ENCODE assay signal across 18 cellular contexts in the genomic region with DNA sequence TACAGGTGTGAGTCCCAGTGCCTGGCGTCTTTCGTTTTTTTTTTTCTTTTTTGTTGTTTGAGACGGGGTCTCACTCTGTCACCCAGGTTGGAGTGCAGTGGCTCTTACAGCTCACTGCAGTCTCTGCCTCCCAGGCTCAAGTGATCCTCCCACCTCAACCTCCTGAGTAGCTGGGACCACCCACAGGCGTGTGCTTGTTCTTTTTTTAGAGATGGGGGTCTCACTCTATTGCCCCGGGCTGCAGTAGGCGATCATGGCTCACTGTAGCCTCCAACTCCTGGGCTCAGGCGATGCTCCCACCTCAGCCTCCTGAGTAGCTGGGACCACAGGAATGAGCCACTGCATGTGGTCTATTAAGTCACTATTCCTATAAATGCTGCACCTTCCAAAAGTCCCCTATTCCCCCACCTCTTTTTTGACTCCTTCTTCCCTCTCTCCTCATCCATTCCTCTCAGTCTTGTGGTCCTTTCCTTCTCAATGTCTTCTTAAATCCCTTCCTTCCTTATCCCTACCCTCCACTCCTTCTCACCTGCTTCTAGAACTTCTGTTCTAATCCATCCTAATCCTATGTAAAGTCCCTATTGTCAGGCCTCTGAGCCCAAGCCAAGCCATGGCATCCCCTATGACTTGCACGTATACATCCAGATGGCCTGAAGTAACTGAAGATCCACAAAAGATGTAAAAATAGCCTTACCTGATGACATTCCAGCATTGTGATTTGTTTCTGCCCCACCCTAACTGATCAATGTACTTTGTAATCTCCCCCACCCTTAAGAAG. TPM values are rescaled to one million over a fixed set of nuclear protein-coding genes. Genes with fewer than 3 reads are reported as not detected.
DNase-seq lines count a peak whose midpoint lies in the region; ATAC-seq and TF ChIP-seq lines count a peak whose summit lies in the region.
"Had no signal": no experiment of that assay in that cellular context is flagged by ENCODE, and none has a peak within 500 bp of the region (broad histone marks: within the 10 kb centered on the region; RNA-seq: fewer than 3 reads in every experiment).

No MANE protein-coding gene starts in this region.

- POLR2A ChIA-PET in activated CD4-positive, alpha-beta memory T cell treated with anti-CD3 and anti-CD28 coated beads, Interleukin-2, amount 10 ng/mL, durations not matched to agents 7 days and 5 days (lab: Charles Lee) = interaction anchor here (1.2 to 5.4 kb wide), 3 partner anchors 8 to 18 kb away, joined by 4 to 81 read pairs (median 27); partner anchors contain the start of genes GGA3, MIF4GD and MRPS7

- no peaks in the 10 kb centered on the region for H3K9me3 Mint-ChIP-seq in stimulated activated naive CD8-positive, alpha-beta T cell treated with anti-CD3 and anti-CD28 coated beads, Interleukin-15, Interleukin-2, amounts not matched to agents 100 ng/mL and 50 ng/mL, for 24 hours
- H3K9me3 Mint-ChIP-seq in activated CD4-positive, alpha-beta memory T cell treated with anti-CD3 and anti-CD28 coated beads, Interleukin-2, amount 10 ng/mL, durations not matched to agents 7 days and 5 days = no peaks in the 10 kb centered on the region
- H3K9me3 Mint-ChIP-seq: neural crest cell had no signal

- no peak for TF ChIP-seq POLR2A in esophagus squamous epithelium (IDR thresholded peaks at IDR 0.05)
- TF ChIP-seq POLR2A in ovary (IDR thresholded peaks at IDR 0.05) = no peak

- H3K9me3 ChIP-seq in esophagus squamous epithelium (no peaks in the 10 kb centered on the region), ovary (no peaks in the 10 kb centered on the region)
- H3K9me3 ChIP-seq: body of pancreas, heart left ventricle, right atrium auricular region, suprapubic skin had no signal

- H3K27ac Mint-ChIP-seq in stimulated activated naive CD8-positive, alpha-beta T cell treated with anti-CD3 and anti-CD28 coated beads, Interleukin-15, Interleukin-2, amounts not matched to agents 100 ng/mL and 50 ng/mL, for 24 hours = peak overlapping the region; percentile 83
- H3K27ac Mint-ChIP-seq in activated CD4-positive, alpha-beta memory T cell treated with anti-CD3 and anti-CD28 coated beads, Interleukin-2, amount 10 ng/mL, durations not matched to agents 7 days and 5 days = peak overlapping the region; percentile 32

- no peaks in the 10 kb centered on the region for H3K27me3 ChIP-seq in esophagus squamous epithelium
- H3K27me3 ChIP-seq in ovary = no peaks in the 10 kb centered on the region
- H3K27me3 ChIP-seq: body of pancreas, dorsolateral prefrontal cortex, heart left ventricle, right atrium auricular region, suprapubic skin had no signal

- H3K27ac ChIP-seq in esophagus squamous epithelium = peak overlapping the region in 3 of 4 donors; percentile 30 to 37 (median 34)
- no peak overlapping the region for H3K27ac ChIP-seq in ovary
- H3K27ac ChIP-seq: body of pancreas, right atrium auricular region, suprapubic skin had no signal

- WGBS in esophagus squamous epithelium, 2 donors = 77 to 85% methylated on average over 8 of the region's 8 CpGs
- WGBS in ovary, 3 donors = 88 to 90% (median 89%) methylated on average over 8 of the region's 8 CpGs

- no peak for ATAC-seq in stimulated activated naive CD8-positive, alpha-beta T cell treated with anti-CD3 and anti-CD28 coated beads, Interleukin-15, Interleukin-2, amounts not matched to agents 100 U/mL and 50 U/mL, for 24 hours
- no peak for ATAC-seq in GM19397 (IDR thresholded peaks at IDR 0.05; ENCODE audit: unreplicated experiment)
- no peak for ATAC-seq in HG03442 (IDR thresholded peaks at IDR 0.05; ENCODE audit: unreplicated experiment)
- ATAC-seq: body of pancreas, heart left ventricle had no signal

- peaks cover 12% of the 10 kb centered on the region for H3K36me3 Mint-ChIP-seq in stimulated activated naive CD8-positive, alpha-beta T cell treated with anti-CD3 and anti-CD28 coated beads, Interleukin-15, Interleukin-2, amounts not matched to agents 100 ng/mL and 50 ng/mL, for 24 hours (ENCODE audit: low read depth)
- H3K36me3 Mint-ChIP-seq in activated CD4-positive, alpha-beta memory T cell treated with anti-CD3 and anti-CD28 coated beads, Interleukin-2, amount 10 ng/mL, durations not matched to agents 7 days and 5 days (ENCODE audit: low read depth) = peaks cover 11% of the 10 kb centered on the region

- H3K4me3 ChIP-seq in esophagus squamous epithelium (no peak overlapping the region), ovary (no peak overlapping the region)
- H3K4me3 ChIP-seq: body of pancreas, dorsolateral prefrontal cortex, heart left ventricle, right atrium auricular region, suprapubic skin had no signal

- H3K4me1 Mint-ChIP-seq in stimulated activated naive CD8-positive, alpha-beta T cell treated with anti-CD3 and anti-CD28 coated beads, Interleukin-15, Interleukin-2, amounts not matched to agents 100 ng/mL and 50 ng/mL, for 24 hours (ENCODE audit: low read depth) = peaks cover 90% of the 10 kb centered on the region
- H3K4me1 Mint-ChIP-seq in activated CD4-positive, alpha-beta memory T cell treated with anti-CD3 and anti-CD28 coated beads, Interleukin-2, amount 10 ng/mL, durations not matched to agents 7 days and 5 days = peaks cover 44% of the 10 kb centered on the region

- CTCF ChIA-PET in activated CD4-positive, alpha-beta memory T cell treated with anti-CD3 and anti-CD28 coated beads, Interleukin-2, amount 10 ng/mL, durations not matched to agents 7 days and 5 days (lab: Charles Lee) = interaction anchor here (0.8 to 3.9 kb wide), 4 partner anchors 8 to 18 kb away, joined by 3 to 35 read pairs (median 4); partner anchors contain the start of genes GGA3, MIF4GD and MRPS7

- DNase-seq in stimulated activated naive CD8-positive, alpha-beta T cell treated with anti-CD3 and anti-CD28 coated beads, Interleukin-15, Interleukin-2, amounts not matched to agents 100 U/mL and 50 U/mL, for 24 hours = no peak
- DNase-seq in activated CD4-positive, alpha-beta memory T cell treated with anti-CD3 and anti-CD28 coated beads, Interleukin-2, amount 10 ng/mL, durations not matched to agents 7 days and 5 days = no peak
- DNase-seq in esophagus squamous epithelium (lab: John Stamatoyannopoulos, UW) (no peak), ovary (no peak), SK-N-DZ (ENCODE audit: low spot score) (no peak)
- DNase-seq: body of pancreas; DMS 273 treated with DMSO at 0.1 percent for 48 hours; dorsolateral prefrontal cortex; heart left ventricle; NCI-H1417 treated with DMSO at 0.1 percent for 48 hours; NCI-H2171; NK-92 treated with Interleukin-12 subunit alpha and Interleukin-12 subunit beta, amount 100 ng/mL, for 24 hours had no signal

- TF ChIP-seq EP300 in ovary (IDR thresholded peaks at IDR 0.05) = no peak

- H3K27me3 Mint-ChIP-seq in stimulated activated naive CD8-positive, alpha-beta T cell treated with anti-CD3 and anti-CD28 coated beads, Interleukin-15, Interleukin-2, amounts not matched to agents 100 ng/mL and 50 ng/mL, for 24 hours = no peaks in the 10 kb centered on the region
- no peaks in the 10 kb centered on the region for H3K27me3 Mint-ChIP-seq in activated CD4-positive, alpha-beta memory T cell treated with anti-CD3 and anti-CD28 coated beads, Interleukin-2, amount 10 ng/mL, durations not matched to agents 7 days and 5 days

- TF ChIP-seq CTCF in esophagus squamous epithelium (IDR thresholded peaks at IDR 0.05) = no peak
- no peak for TF ChIP-seq CTCF in ovary (IDR thresholded peaks at IDR 0.05)

- H3K36me3 ChIP-seq in esophagus squamous epithelium (peaks cover 0 to 13% (median 0%) of the 10 kb centered on the region in 3 donors), ovary (no peaks in the 10 kb centered on the region)
- H3K36me3 ChIP-seq: right atrium auricular region, suprapubic skin had no signal

- H3K4me3 Mint-ChIP-seq in stimulated activated naive CD8-positive, alpha-beta T cell treated with anti-CD3 and anti-CD28 coated beads, Interleukin-15, Interleukin-2, amounts not matched to agents 100 ng/mL and 50 ng/mL, for 24 hours = no peak overlapping the region
- no peak overlapping the region for H3K4me3 Mint-ChIP-seq in activated CD4-positive, alpha-beta memory T cell treated with anti-CD3 and anti-CD28 coated beads, Interleukin-2, amount 10 ng/mL, durations not matched to agents 7 days and 5 days
- H3K4me3 Mint-ChIP-seq: neural crest cell had no signal

- H3K4me1 ChIP-seq in esophagus squamous epithelium = peaks cover 0 to 51% (median 13%) of the 10 kb centered on the region in 3 donors
- H3K4me1 ChIP-seq in ovary (ENCODE audit: insufficient read depth) = no peaks in the 10 kb centered on the region
- H3K4me1 ChIP-seq: body of pancreas had no signal

- intact Hi-C loops in esophagus squamous epithelium (cut with DNase I) (no loop called here), ovary (cut with DNase I) (no loop called here)

RNA-seq across cellular contexts. Expression of gene GGA3, which starts 9.2 kb away (rescaled TPM):
- 10 to 100 TPM; 73.4 to 79.4 TPM for total RNA-seq in activated CD4-positive, alpha-beta memory T cell treated with anti-CD3 and anti-CD28 coated beads, Interleukin-2, amount 10 ng/mL, durations not matched to agents 7 days and 5 days
- total RNA-seq in esophagus squamous epithelium (10 to 100 TPM; 23.9 to 39.2 (median 29.8) TPM), ovary (10 to 100 TPM; 23.1 to 48.9 (median 38.3) TPM)
- polyA plus RNA-seq in ovary = 10 to 100 TPM; 18.2 to 39.6 TPM
- polyA plus RNA-seq in SK-N-DZ (2014; cell fraction: cytosol; rRNA removed) = 27.0 and 29.3 TPM in 2 replicates
- 144 and 155 TPM in 2 replicates for polyA plus RNA-seq in SK-N-DZ (2014; cell fraction: nucleus; rRNA removed)

RNA-seq across cellular contexts. Expression of gene MRPS7, which starts 9.5 kb away (rescaled TPM):
- 10 to 100 TPM; 39.7 to 40.0 TPM for total RNA-seq in activated CD4-positive, alpha-beta memory T cell treated with anti-CD3 and anti-CD28 coated beads, Interleukin-2, amount 10 ng/mL, durations not matched to agents 7 days and 5 days
- total RNA-seq in esophagus squamous epithelium (10 to 100 TPM; 42.2 to 62.6 (median 48.7) TPM), ovary (10 to 100 TPM; 19.6 to 44.8 (median 34.3) TPM)
- 10 to 100 TPM; 34.1 to 46.4 TPM for polyA plus RNA-seq in ovary
- 99.8 and 115 TPM in 2 replicates for polyA plus RNA-seq in SK-N-DZ (2014; cell fraction: cytosol; rRNA removed)
- 55.9 and 80.9 TPM in 2 replicates for polyA plus RNA-seq in SK-N-DZ (2014; cell fraction: nucleus; rRNA removed)

RNA-seq across cellular contexts. Expression of gene MIF4GD, which starts 18.8 kb away (rescaled TPM):
- 10 to 100 TPM; 54.8 to 60.3 TPM for total RNA-seq in activated CD4-positive, alpha-beta memory T cell treated with anti-CD3 and anti-CD28 coated beads, Interleukin-2, amount 10 ng/mL, durations not matched to agents 7 days and 5 days
- total RNA-seq in esophagus squamous epithelium = 10 to 100 TPM; 14.6 to 28.0 (median 21.2) TPM
- 10 to 100 TPM; 11.8 to 20.3 (median 13.9) TPM for total RNA-seq in ovary
- polyA plus RNA-seq in ovary = 10 to 100 TPM; 15.7 to 17.8 TPM
- polyA plus RNA-seq in SK-N-DZ (2014; cell fraction: cytosol; rRNA removed) = 31.4 and 37.6 TPM in 2 replicates
- 26.0 and 29.8 TPM in 2 replicates for polyA plus RNA-seq in SK-N-DZ (2014; cell fraction: nucleus; rRNA removed)

RNA-seq across cellular contexts. Expression of gene SLC25A19, which starts 37.0 kb away (rescaled TPM):
- total RNA-seq in activated CD4-positive, alpha-beta memory T cell treated with anti-CD3 and anti-CD28 coated beads, Interleukin-2, amount 10 ng/mL, durations not matched to agents 7 days and 5 days = 10 to 100 TPM; 24.3 to 27.9 TPM
- 10 to 100 TPM in 2 of 4 donors, 1 to 10 TPM in 2; 9.2 to 15.2 (median 11.2) TPM for total RNA-seq in esophagus squamous epithelium
- 10 to 100 TPM in 2 of 7 donors, 1 to 10 TPM in 5; 6.0 to 12.1 (median 7.9) TPM for total RNA-seq in ovary
- 1 to 10 TPM; 4.1 to 7.4 TPM for polyA plus RNA-seq in ovary
- 30.2 and 36.1 TPM in 2 replicates for polyA plus RNA-seq in SK-N-DZ (2014; cell fraction: cytosol; rRNA removed)
- 42.9 and 54.7 TPM in 2 replicates for polyA plus RNA-seq in SK-N-DZ (2014; cell fraction: nucleus; rRNA removed)

RNA-seq across cellular contexts. Expression of gene NUP85, which starts 46.7 kb away (rescaled TPM):
- 100 to 1,000 TPM; 109 to 116 TPM for total RNA-seq in activated CD4-positive, alpha-beta memory T cell treated with anti-CD3 and anti-CD28 coated beads, Interleukin-2, amount 10 ng/mL, durations not matched to agents 7 days and 5 days
- total RNA-seq in esophagus squamous epithelium (10 to 100 TPM; 17.5 to 33.3 (median 29.0) TPM), ovary (10 to 100 TPM; 23.4 to 82.2 (median 55.1) TPM)
- polyA plus RNA-seq in ovary = 10 to 100 TPM; 38.1 to 41.1 TPM
- polyA plus RNA-seq in SK-N-DZ (2014; cell fraction: cytosol; rRNA removed) = 101 and 127 TPM in 2 replicates
- polyA plus RNA-seq in SK-N-DZ (2014; cell fraction: nucleus; rRNA removed) = 374 and 399 TPM in 2 replicates

Comparison
In these comparisons a context has a peak if more than half of its experiments do, and no peak if none do; other contexts are left out.
1. H3K27ac ChIP-seq: peak in esophagus squamous epithelium (3 of 4); none in ovary (0 of 2).